Comparison of ENCODE assay signal across 1 cellular context in genomic region chr9:75041041-75041440, GRCh38.
TF ChIP-seq lines count a peak whose summit lies in the region.

No MANE protein-coding gene starts in this region.

TF ChIP-seq in GM23338, 12 proteins besides CTCF, POLR2A, EP300 and RAD21:
- TF ChIP-seq, protein P1, sequence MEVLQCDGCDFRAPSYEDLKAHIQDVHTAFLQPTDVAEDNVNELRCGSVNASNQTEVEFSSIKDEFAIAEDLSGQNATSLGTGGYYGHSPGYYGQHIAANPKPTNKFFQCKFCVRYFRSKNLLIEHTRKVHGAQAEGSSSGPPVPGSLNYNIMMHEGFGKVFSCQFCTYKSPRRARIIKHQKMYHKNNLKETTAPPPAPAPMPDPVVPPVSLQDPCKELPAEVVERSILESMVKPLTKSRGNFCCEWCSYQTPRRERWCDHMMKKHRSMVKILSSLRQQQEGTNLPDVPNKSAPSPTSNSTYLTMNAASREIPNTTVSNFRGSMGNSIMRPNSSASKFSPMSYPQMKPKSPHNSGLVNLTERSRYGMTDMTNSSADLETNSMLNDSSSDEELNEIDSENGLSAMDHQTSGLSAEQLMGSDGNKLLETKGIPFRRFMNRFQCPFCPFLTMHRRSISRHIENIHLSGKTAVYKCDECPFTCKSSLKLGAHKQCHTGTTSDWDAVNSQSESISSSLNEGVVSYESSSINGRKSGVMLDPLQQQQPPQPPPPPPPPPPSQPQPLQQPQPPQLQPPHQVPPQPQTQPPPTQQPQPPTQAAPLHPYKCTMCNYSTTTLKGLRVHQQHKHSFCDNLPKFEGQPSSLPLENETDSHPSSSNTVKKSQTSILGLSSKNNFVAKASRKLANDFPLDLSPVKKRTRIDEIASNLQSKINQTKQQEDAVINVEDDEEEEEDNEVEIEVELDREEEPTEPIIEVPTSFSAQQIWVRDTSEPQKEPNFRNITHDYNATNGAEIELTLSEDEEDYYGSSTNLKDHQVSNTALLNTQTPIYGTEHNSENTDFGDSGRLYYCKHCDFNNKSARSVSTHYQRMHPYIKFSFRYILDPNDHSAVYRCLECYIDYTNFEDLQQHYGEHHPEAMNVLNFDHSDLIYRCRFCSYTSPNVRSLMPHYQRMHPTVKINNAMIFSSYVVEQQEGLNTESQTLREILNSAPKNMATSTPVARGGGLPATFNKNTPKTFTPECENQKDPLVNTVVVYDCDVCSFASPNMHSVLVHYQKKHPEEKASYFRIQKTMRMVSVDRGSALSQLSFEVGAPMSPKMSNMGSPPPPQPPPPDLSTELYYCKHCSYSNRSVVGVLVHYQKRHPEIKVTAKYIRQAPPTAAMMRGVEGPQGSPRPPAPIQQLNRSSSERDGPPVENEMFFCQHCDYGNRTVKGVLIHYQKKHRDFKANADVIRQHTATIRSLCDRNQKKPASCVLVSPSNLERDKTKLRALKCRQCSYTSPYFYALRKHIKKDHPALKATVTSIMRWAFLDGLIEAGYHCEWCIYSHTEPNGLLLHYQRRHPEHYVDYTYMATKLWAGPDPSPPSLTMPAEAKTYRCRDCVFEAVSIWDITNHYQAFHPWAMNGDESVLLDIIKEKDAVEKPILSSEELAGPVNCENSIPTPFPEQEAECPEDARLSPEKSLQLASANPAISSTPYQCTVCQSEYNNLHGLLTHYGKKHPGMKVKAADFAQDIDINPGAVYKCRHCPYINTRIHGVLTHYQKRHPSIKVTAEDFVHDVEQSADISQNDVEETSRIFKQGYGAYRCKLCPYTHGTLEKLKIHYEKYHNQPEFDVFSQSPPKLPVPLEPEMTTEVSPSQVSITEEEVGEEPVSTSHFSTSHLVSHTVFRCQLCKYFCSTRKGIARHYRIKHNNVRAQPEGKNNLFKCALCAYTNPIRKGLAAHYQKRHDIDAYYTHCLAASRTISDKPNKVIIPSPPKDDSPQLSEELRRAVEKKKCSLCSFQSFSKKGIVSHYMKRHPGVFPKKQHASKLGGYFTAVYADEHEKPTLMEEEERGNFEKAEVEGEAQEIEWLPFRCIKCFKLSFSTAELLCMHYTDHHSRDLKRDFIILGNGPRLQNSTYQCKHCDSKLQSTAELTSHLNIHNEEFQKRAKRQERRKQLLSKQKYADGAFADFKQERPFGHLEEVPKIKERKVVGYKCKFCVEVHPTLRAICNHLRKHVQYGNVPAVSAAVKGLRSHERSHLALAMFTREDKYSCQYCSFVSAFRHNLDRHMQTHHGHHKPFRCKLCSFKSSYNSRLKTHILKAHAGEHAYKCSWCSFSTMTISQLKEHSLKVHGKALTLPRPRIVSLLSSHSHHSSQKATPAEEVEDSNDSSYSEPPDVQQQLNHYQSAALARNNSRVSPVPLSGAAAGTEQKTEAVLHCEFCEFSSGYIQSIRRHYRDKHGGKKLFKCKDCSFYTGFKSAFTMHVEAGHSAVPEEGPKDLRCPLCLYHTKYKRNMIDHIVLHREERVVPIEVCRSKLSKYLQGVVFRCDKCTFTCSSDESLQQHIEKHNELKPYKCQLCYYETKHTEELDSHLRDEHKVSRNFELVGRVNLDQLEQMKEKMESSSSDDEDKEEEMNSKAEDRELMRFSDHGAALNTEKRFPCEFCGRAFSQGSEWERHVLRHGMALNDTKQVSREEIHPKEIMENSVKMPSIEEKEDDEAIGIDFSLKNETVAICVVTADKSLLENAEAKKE (CRISPR knock-in tag; IDR thresholded peaks at IDR 0.05), result no peak
- no peak for TF ChIP-seq STAT1 (IDR thresholded peaks at IDR 0.05; ENCODE audit: unreplicated experiment)
- TF ChIP-seq EZH2 (IDR thresholded peaks at IDR 0.05; ENCODE audit: low read depth, unreplicated experiment), result no peak
- no peak for TF ChIP-seq POLR2AphosphoS5 (IDR thresholded peaks at IDR 0.05; ENCODE audit: low read depth)
- TF ChIP-seq, protein P2, sequence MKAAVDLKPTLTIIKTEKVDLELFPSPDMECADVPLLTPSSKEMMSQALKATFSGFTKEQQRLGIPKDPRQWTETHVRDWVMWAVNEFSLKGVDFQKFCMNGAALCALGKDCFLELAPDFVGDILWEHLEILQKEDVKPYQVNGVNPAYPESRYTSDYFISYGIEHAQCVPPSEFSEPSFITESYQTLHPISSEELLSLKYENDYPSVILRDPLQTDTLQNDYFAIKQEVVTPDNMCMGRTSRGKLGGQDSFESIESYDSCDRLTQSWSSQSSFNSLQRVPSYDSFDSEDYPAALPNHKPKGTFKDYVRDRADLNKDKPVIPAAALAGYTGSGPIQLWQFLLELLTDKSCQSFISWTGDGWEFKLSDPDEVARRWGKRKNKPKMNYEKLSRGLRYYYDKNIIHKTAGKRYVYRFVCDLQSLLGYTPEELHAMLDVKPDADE (IDR thresholded peaks at IDR 0.05), result no peak
TF ChIP-seq in GM23338: peak in this region for 0.
